In genomic region chr10:124142296-124142853, GRCh38 we compare ENCODE assay signal across 21 cellular contexts. TPM values are rescaled to one million over a fixed set of nuclear protein-coding genes. Genes with fewer than 3 reads are reported as not detected.
DNase-seq lines count a peak whose midpoint lies in the region; ATAC-seq and TF ChIP-seq lines count a peak whose summit lies in the region.
"Had no signal": no experiment of that assay in that cellular context is flagged by ENCODE, and none has a peak within 500 bp of the region (broad histone marks: within the 10 kb centered on the region; RNA-seq: fewer than 3 reads in every experiment).

No MANE protein-coding gene starts in this region.

- peaks cover 0 to 54% (median 4%) of the 10 kb centered on the region in 9 donors for H3K4me1 ChIP-seq in heart right ventricle
- H3K4me1 ChIP-seq in OCI-LY7 (ENCODE audit: insufficient read depth, low read length, poor library complexity, severe bottlenecking) = peaks cover 66% of the 10 kb centered on the region
- H3K4me1 ChIP-seq in neuronal stem cell (ENCODE audit: control insufficient read depth in 2 of 2, insufficient read depth in 1 of 2, low read depth in 1 of 2, low read length in 2 of 2) = peaks cover 0 to 1% of the 10 kb centered on the region in 2 donors
- H3K4me1 ChIP-seq: BE2C, SJSA1 had no signal

- peaks cover 35% of the 10 kb centered on the region; the same call in 1 of the 2 replicates for H3K79me2 ChIP-seq in OCI-LY7 (ENCODE audit: insufficient read depth, low read depth, low read length)

- H3K36me3 Mint-ChIP-seq in stimulated activated naive B cell treated with anti-CD40 and anti-IgM and Interleukin-4, amounts not matched to agents 10 μg/mL and 1 μg/mL and 100 μg/mL, for 72 hours = no peaks in the 10 kb centered on the region
- H3K36me3 Mint-ChIP-seq in CD4-positive, alpha-beta T cell (ENCODE audit: low read depth) = no peaks in the 10 kb centered on the region

- no peak for TF ChIP-seq CTCF in heart right ventricle (IDR thresholded peaks at IDR 0.05)
- no peak for TF ChIP-seq CTCF in OCI-LY7 (conservative IDR thresholded peaks at IDR 0.05; ENCODE audit: low read length)
- no peak for TF ChIP-seq CTCF in CD4-positive, alpha-beta T cell (IDR thresholded peaks at IDR 0.05)

- no peak for ATAC-seq in heart right ventricle
- ATAC-seq in stimulated activated naive B cell treated with anti-CD40 and anti-IgM and Interleukin-4, amounts not matched to agents 10 μg/mL and 1 μg/mL and 100 μg/mL, for 72 hours (replicated peaks) = peak; percentile 50 to 55
- ATAC-seq in HG03095 (IDR thresholded peaks at IDR 0.05; ENCODE audit: unreplicated experiment) = no peak
- no peak for ATAC-seq in CD4-positive, alpha-beta T cell (ENCODE audit: poor library complexity)

- H2AK5ac ChIP-seq in neuronal stem cell (ENCODE audit: low read depth, low read length) = peak overlapping the region; percentile 7

- no peak overlapping the region for H3K4me3 ChIP-seq in heart right ventricle
- peak overlapping the region; percentile 72 for H3K4me3 ChIP-seq in OCI-LY7 (ENCODE audit: low read depth, low read length, poor library complexity, severe bottlenecking)
- no peak overlapping the region for H3K4me3 ChIP-seq in neuronal stem cell (ENCODE audit: low read length in 2 of 2)
- H3K4me3 ChIP-seq: GM23248, PC-9, SJSA1 had no signal

- H3K27ac ChIP-seq in heart right ventricle (peak overlapping the region in 1 of 10 donors; percentile 52), OCI-LY7 (ENCODE audit: low read depth, low read length, poor library complexity, severe bottlenecking) (peak overlapping the region; percentile 80), neuronal stem cell (replicated peaks; ENCODE audit: low read length) (no peak overlapping the region)
- no peak overlapping the region for H3K27ac ChIP-seq in CD4-positive, alpha-beta T cell (ENCODE audit: low read depth, low read length)
- H3K27ac ChIP-seq: 22Rv1, GM23248, PC-9, SJSA1 had no signal

- H3K4me1 Mint-ChIP-seq in stimulated activated naive B cell treated with anti-CD40 and anti-IgM and Interleukin-4, amounts not matched to agents 10 μg/mL and 1 μg/mL and 100 μg/mL, for 72 hours = peaks cover 0 to 8% of the 10 kb centered on the region in 2 donors
- no peaks in the 10 kb centered on the region for H3K4me1 Mint-ChIP-seq in CD4-positive, alpha-beta T cell (ENCODE audit: low read depth)

- H2BK120ac ChIP-seq in neuronal stem cell (ENCODE audit: low read depth, low read length) = no peak overlapping the region

- no peak overlapping the region for H3K23ac ChIP-seq in neuronal stem cell (ENCODE audit: low read depth, low read length, poor library complexity)

- H4K91ac ChIP-seq in neuronal stem cell (ENCODE audit: low read depth, low read length, poor library complexity) = no peak overlapping the region

- peak; percentile 43 for DNase-seq in cardiac septum (ENCODE audit: low spot score)
- no peak for DNase-seq in heart right ventricle
- no peak for DNase-seq in OCI-LY7 (ENCODE audit: low spot score)
- no peak for DNase-seq in neuronal stem cell (ENCODE audit: low spot score)
- no peak for DNase-seq in stimulated activated naive B cell treated with anti-CD40 and anti-IgM and Interleukin-4, amounts not matched to agents 10 μg/mL and 1 μg/mL and 100 μg/mL, for 72 hours
- DNase-seq in CD4-positive, alpha-beta T cell = no peak
- no peak for DNase-seq in stimulated activated CD4-positive, alpha-beta T cell treated with anti-CD3 and anti-CD28 coated beads, Interleukin-4, amount 100 ng/mL, for 1 hour
- DNase-seq: BE2C, DMS 273 treated with DMSO at 0.1 percent for 48 hours, GF-D8, HCEC 1CT, NCI-H1417, NCI-H1930, NCI-H2171, NCI-H446, PC-9 had no signal

- H2AFZ ChIP-seq in OCI-LY7 (ENCODE audit: low read length) (peak overlapping the region; percentile 43; the same call in 1 of the 2 replicates), neuronal stem cell (ENCODE audit: low read length) (no peak overlapping the region)
- H2AFZ ChIP-seq: GM23248, PC-9 had no signal

- H3K27ac Mint-ChIP-seq in stimulated activated naive B cell treated with anti-CD40 and anti-IgM and Interleukin-4, amounts not matched to agents 10 μg/mL and 1 μg/mL and 100 μg/mL, for 72 hours = no peak overlapping the region
- H3K27ac Mint-ChIP-seq in CD4-positive, alpha-beta T cell = no peak overlapping the region

- no peaks in the 10 kb centered on the region for H3K9me3 Mint-ChIP-seq in stimulated activated naive B cell treated with anti-CD40 and anti-IgM and Interleukin-4, amounts not matched to agents 10 μg/mL and 1 μg/mL and 100 μg/mL, for 72 hours
- no peaks in the 10 kb centered on the region for H3K9me3 Mint-ChIP-seq in CD4-positive, alpha-beta T cell

- no peak overlapping the region for H4K8ac ChIP-seq in neuronal stem cell (ENCODE audit: low read depth, low read length)

- POLR2A ChIA-PET in OCI-LY7 (lab: Charles Lee) = interaction anchor here (0.5 to 2.3 kb wide), 9 partner anchors 15 to 265 kb away, joined by 3 to 11 read pairs (median 4); no protein-coding TSS in a partner anchor
- POLR2A ChIA-PET in CD4-positive, alpha-beta T cell (lab: Charles Lee) = no interaction called here

- H3K4ac ChIP-seq in neuronal stem cell (ENCODE audit: low read length) = no peak overlapping the region

- H4K20me1 ChIP-seq in OCI-LY7 (ENCODE audit: insufficient read depth, low read length) = no peaks in the 10 kb centered on the region

- H2BK12ac ChIP-seq in neuronal stem cell (ENCODE audit: low read length) = no peak overlapping the region

- 80 to 81% methylated on average over 6 of the region's 6 CpGs for WGBS in heart right ventricle, 2 donors
- WGBS in neuronal stem cell (ENCODE audit: extremely low coverage in 2 of 2, insufficient read length in 2 of 2, insufficient replicate concordance in 1 of 2), 2 donors = no CpG with 5 or more reads among the region's 6 CpGs

- H2BK5ac ChIP-seq in neuronal stem cell (ENCODE audit: low read length) = no peak overlapping the region

- H3K9me2 ChIP-seq in OCI-LY7 (ENCODE audit: insufficient read depth, low read length) = no peaks in the 10 kb centered on the region

- peaks cover 0 to 15% (median 2%) of the 10 kb centered on the region in 11 donors for H3K9me3 ChIP-seq in heart right ventricle
- H3K9me3 ChIP-seq in OCI-LY7 (ENCODE audit: low read length) = no peaks in the 10 kb centered on the region
- H3K9me3 ChIP-seq in neuronal stem cell (replicated peaks in 1 of 2; ENCODE audit: control insufficient read depth in 2 of 2, insufficient read depth in 1 of 2, low read depth in 1 of 2, low read length in 2 of 2) = peaks cover 0 to 4% of the 10 kb centered on the region in 2 donors
- H3K9me3 ChIP-seq in CD4-positive, alpha-beta T cell (ENCODE audit: control insufficient read depth, low read length) = no peaks in the 10 kb centered on the region
- H3K9me3 ChIP-seq: BE2C had no signal

- H3K27me3 ChIP-seq in heart right ventricle = no peaks in the 10 kb centered on the region
- peaks cover 0 to 4% (median 0%) of the 10 kb centered on the region in 3 experiments for H3K27me3 ChIP-seq in neuronal stem cell (ENCODE audit: control insufficient read depth in 3 of 3, insufficient read depth in 3 of 3, low read depth in 1 of 3, low read length in 3 of 3)
- H3K27me3 ChIP-seq in CD4-positive, alpha-beta T cell (ENCODE audit: control insufficient read depth, insufficient read depth, low read length) = no peaks in the 10 kb centered on the region
- H3K27me3 ChIP-seq: BE2C, SJSA1 had no signal

- H3K4me2 ChIP-seq in OCI-LY7 (ENCODE audit: low read length) (peak overlapping the region; percentile 77), neuronal stem cell (ENCODE audit: insufficient read depth, low read length, poor library complexity, severe bottlenecking) (no peak overlapping the region)
- H3K4me2 ChIP-seq: PC-9 had no signal

- CTCF ChIA-PET in OCI-LY7 (lab: Charles Lee; ENCODE audit: unreplicated experiment) = interaction anchor here (0.8 to 1.0 kb wide), 2 partner anchors 15 to 71 kb away, joined by 3 read pairs; no protein-coding TSS in a partner anchor
- CTCF ChIA-PET in CD4-positive, alpha-beta T cell (lab: Charles Lee) = no interaction called here

- H3K36me3 ChIP-seq in heart right ventricle = no peaks in the 10 kb centered on the region
- peaks cover 29% of the 10 kb centered on the region for H3K36me3 ChIP-seq in OCI-LY7 (ENCODE audit: insufficient read depth, low read length)
- no peaks in the 10 kb centered on the region for H3K36me3 ChIP-seq in neuronal stem cell (replicated peaks in 1 of 2; ENCODE audit: control insufficient read depth in 2 of 2, insufficient read depth in 2 of 2, low read length in 2 of 2)
- H3K36me3 ChIP-seq: BE2C, SJSA1 had no signal

- no peaks in the 10 kb centered on the region for H3K27me3 Mint-ChIP-seq in stimulated activated naive B cell treated with anti-CD40 and anti-IgM and Interleukin-4, amounts not matched to agents 10 μg/mL and 1 μg/mL and 100 μg/mL, for 72 hours
- H3K27me3 Mint-ChIP-seq in CD4-positive, alpha-beta T cell = no peaks in the 10 kb centered on the region

- H2BK15ac ChIP-seq in neuronal stem cell (ENCODE audit: low read length) = peak overlapping the region; percentile 15

- H3K9ac ChIP-seq in neuronal stem cell (ENCODE audit: low read depth, low read length, poor library complexity) = no peak overlapping the region
- H3K9ac ChIP-seq: GM23248 had no signal

- H3K14ac ChIP-seq in neuronal stem cell (ENCODE audit: low read length) = no peak overlapping the region

- H3K18ac ChIP-seq in neuronal stem cell (ENCODE audit: low read length) = peak overlapping the region; percentile 42

- H3K4me3 Mint-ChIP-seq in stimulated activated naive B cell treated with anti-CD40 and anti-IgM and Interleukin-4, amounts not matched to agents 10 μg/mL and 1 μg/mL and 100 μg/mL, for 72 hours = no peak overlapping the region
- H3K4me3 Mint-ChIP-seq in CD4-positive, alpha-beta T cell = no peak overlapping the region

- intact Hi-C loops in cardiac septum (cut with DNase I) (no loop called here), heart right ventricle (cut with DNase I) (no loop called here), OCI-LY7 (cut with micrococcal nuclease; ENCODE audit: unreplicated experiment) (no loop called here)
- intact Hi-C loops in CD4-positive, alpha-beta T cell (cut with DNase I, micrococcal nuclease) = no loop called here

- H3K79me1 ChIP-seq in neuronal stem cell (ENCODE audit: low read depth, low read length) = no peaks in the 10 kb centered on the region

- BruUV-seq in OCI-LY7 (replicated peaks; lab: Mats Ljungman, UMichigan) = TSS peak; percentile 36

RNA-seq across cellular contexts. Expression of gene CHST15, which starts 49.0 kb away (rescaled TPM):
- 5.4 TPM for total RNA-seq in cardiac septum
- total RNA-seq in heart right ventricle = 10 to 100 TPM in 1 of 10 donors, 1 to 10 TPM in 9; 3.8 to 16.7 (median 5.1) TPM
- polyA plus RNA-seq in heart right ventricle = 1 to 10 TPM; 1.3 to 2.3 TPM
- 19.9 and 26.4 TPM in 2 replicates for total RNA-seq in OCI-LY7 (2014; rRNA removed; shearing (Covaris generic))
- total RNA-seq in OCI-LY7 (2022) = 14.7 and 19.2 TPM in 2 replicates
- polyA plus RNA-seq in neuronal stem cell (2013, experiment 1 of 2) = 0.42 TPM
- polyA plus RNA-seq in neuronal stem cell (2013, experiment 2 of 2) = 0.43 TPM
- under 1 TPM; 0.42 to 0.52 TPM for total RNA-seq in CD4-positive, alpha-beta T cell
- total RNA-seq: HT-29 had no signal

Comparison
In these comparisons a context has a peak if more than half of its experiments do, and no peak if none do; other contexts are left out.
1. ATAC-seq: peak in stimulated activated naive B cell treated with anti-CD40 and anti-IgM and Interleukin-4, amounts not matched to agents 10 μg/mL and 1 μg/mL and 100 μg/mL, for 72 hours (2 of 2); none in heart right ventricle (0 of 8), HG03095 (single experiment) and CD4-positive, alpha-beta T cell (single experiment).